In the genomic region with DNA sequence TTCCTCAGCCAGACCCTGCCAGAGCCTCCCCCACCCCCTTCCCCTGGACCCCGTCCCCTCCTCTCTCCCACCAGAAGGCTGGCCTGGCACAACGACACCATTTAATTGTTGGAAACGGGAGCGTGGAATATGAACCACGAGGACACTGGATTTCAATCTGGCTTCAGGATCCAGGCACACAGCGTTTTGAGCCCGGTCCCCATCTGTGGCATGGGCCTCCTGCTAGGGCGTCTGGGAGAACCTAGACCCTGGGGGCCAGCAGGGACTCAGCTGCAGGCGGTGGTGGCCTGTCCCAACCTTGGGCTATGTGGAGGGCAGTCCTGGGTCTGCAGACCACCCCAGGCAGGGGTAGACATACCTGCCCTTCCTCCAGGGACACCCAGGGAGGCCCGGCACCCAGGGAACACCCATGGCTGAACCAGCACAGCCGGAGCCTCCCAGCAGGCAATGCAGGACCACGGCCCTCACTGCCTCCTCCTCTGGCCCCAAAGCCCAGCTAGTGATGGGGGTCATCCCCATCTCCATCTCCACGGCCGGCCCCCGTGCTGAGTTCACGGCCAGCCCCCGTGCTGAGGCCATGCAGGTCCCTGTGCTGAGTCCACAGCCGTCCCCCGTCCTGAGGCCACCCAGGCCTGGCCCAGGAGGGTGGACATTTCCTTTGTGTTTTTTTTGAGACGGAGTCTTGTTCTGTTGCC, we compare ENCODE assay signal across 18 cellular contexts. TPM values are rescaled to one million over a fixed set of nuclear protein-coding genes. Genes with fewer than 3 reads are reported as not detected.
DNase-seq lines count a peak whose midpoint lies in the region; ATAC-seq and TF ChIP-seq lines count a peak whose summit lies in the region.
"Had no signal": no experiment of that assay in that cellular context is flagged by ENCODE, and none has a peak within 500 bp of the region (broad histone marks: within the 10 kb centered on the region; RNA-seq: fewer than 3 reads in every experiment).

No MANE protein-coding gene starts in this region.

- CTCF ChIA-PET in HEK293 (lab: Yijun Ruan, JAX): interaction anchor here (0.6 kb wide), 1 partner anchor 185 kb away, joined by 3 read pairs; no protein-coding TSS in a partner anchor

- TF ChIP-seq CTCF in BE2C (IDR thresholded peaks at IDR 0.05; ENCODE audit: low read depth, low read length): no peak
- no peak for TF ChIP-seq CTCF in HEK293 (tag by site-specific recombination; IDR thresholded peaks at IDR 0.05)
- TF ChIP-seq CTCF in psoas muscle (IDR thresholded peaks at IDR 0.05): no peak
- no peak for TF ChIP-seq CTCF in hepatocyte (IDR thresholded peaks at IDR 0.05; ENCODE audit: poor library complexity)

- DNase-seq in BE2C (peak; percentile 55), psoas muscle (no peak), hepatocyte (ENCODE audit: low spot score) (no peak)
- no peak for DNase-seq in stimulated activated CD4-positive, alpha-beta T cell treated with anti-CD3 and anti-CD28 coated beads, Interleukin-2, amount 100 ng/mL, for 24 hours
- DNase-seq: NCI-H1092; NCI-H1694 treated with DMSO at 0.1 percent for 48 hours; NCI-H2171; NCI-H524; NK-92 treated with Interleukin-12 subunit alpha and Interleukin-12 subunit beta, amount 100 ng/mL, for 24 hours; PC-3; SHP77 treated with DMSO at 0.1 percent for 48 hours; stomach; trophoblast cell had no signal

- POLR2A ChIA-PET in HEK293 (lab: Yijun Ruan, JAX): no interaction called here

- H3K36me3 ChIP-seq in BE2C: no peaks in the 10 kb centered on the region
- H3K36me3 ChIP-seq in HEK293 (ENCODE audit: control insufficient read depth in 2 of 2, insufficient read depth in 1 of 2, low read length in 2 of 2): no peaks in the 10 kb centered on the region
- no peaks in the 10 kb centered on the region for H3K36me3 ChIP-seq in psoas muscle (ENCODE audit: insufficient read depth in 1 of 2, low read depth in 1 of 2)
- H3K36me3 ChIP-seq in hepatocyte (replicated peaks; ENCODE audit: insufficient read depth, low read depth): no peaks in the 10 kb centered on the region
- H3K36me3 ChIP-seq: stomach had no signal

- H3K79me2 ChIP-seq in hepatocyte: no peaks in the 10 kb centered on the region

- H3K4me1 ChIP-seq in BE2C: peaks cover 29% of the 10 kb centered on the region
- no peaks in the 10 kb centered on the region for H3K4me1 ChIP-seq in HEK293 (ENCODE audit: control insufficient read depth, insufficient read depth, low read length)
- peaks cover 27% of the 10 kb centered on the region for H3K4me1 ChIP-seq in psoas muscle
- peaks cover 17% of the 10 kb centered on the region for H3K4me1 ChIP-seq in hepatocyte (ENCODE audit: insufficient read depth)

- no peaks in the 10 kb centered on the region for H3K9me2 ChIP-seq in hepatocyte (replicated peaks; ENCODE audit: insufficient read depth)

- WGBS in psoas muscle, 3 donors: 36 to 52% (median 36%) methylated on average over 16 to 20 of the region's 20 CpGs
- 86% methylated on average over 18 of the region's 20 CpGs for WGBS in hepatocyte (ENCODE audit: low lambda C conversion rate, missing lambda C conversion rate)

- ATAC-seq in psoas muscle: peak in 3 of 4 donors; percentile 5 to 19 (median 18)
- no peak for ATAC-seq in GM18502 (IDR thresholded peaks at IDR 0.05; ENCODE audit: poor library complexity, unreplicated experiment)
- ATAC-seq: WTC11 had no signal

- intact Hi-C loops in psoas muscle (cut with DNase I): no loop called here

- no peaks in the 10 kb centered on the region for H3K9me3 ChIP-seq in BE2C
- H3K9me3 ChIP-seq in HEK293 (ENCODE audit: control insufficient read depth, insufficient read depth, low read depth, low read length): no peaks in the 10 kb centered on the region
- no peaks in the 10 kb centered on the region for H3K9me3 ChIP-seq in psoas muscle
- H3K9me3 ChIP-seq in hepatocyte (ENCODE audit: low read depth): no peaks in the 10 kb centered on the region
- H3K9me3 ChIP-seq: stomach had no signal

- no peak overlapping the region for H3K4me2 ChIP-seq in hepatocyte

- H4K20me1 ChIP-seq in hepatocyte (ENCODE audit: insufficient read depth, poor library complexity, severe bottlenecking): no peaks in the 10 kb centered on the region

- H3K27me3 ChIP-seq in BE2C: peaks cover 6% of the 10 kb centered on the region
- peaks cover 0 to 2% (median 0%) of the 10 kb centered on the region in 3 donors for H3K27me3 ChIP-seq in psoas muscle (ENCODE audit: insufficient read depth in 3 of 3, low read length in 2 of 3)
- H3K27me3 ChIP-seq in hepatocyte: peaks cover 4% of the 10 kb centered on the region

- H3K4me3 ChIP-seq in BE2C (ENCODE audit: low read depth, low read length) (no peak overlapping the region), HEK293 (ENCODE audit: low read depth, low read length) (no peak overlapping the region), psoas muscle (peak overlapping the region; percentile 39), hepatocyte (no peak overlapping the region)
- H3K4me3 ChIP-seq: skin epidermis, stomach had no signal

- H2AFZ ChIP-seq in hepatocyte: no peak overlapping the region

- no peak overlapping the region for H3K27ac ChIP-seq in HEK293 (ENCODE audit: extremely low read depth, low read depth, low read length)
- peak overlapping the region; percentile 92 for H3K27ac ChIP-seq in cingulate gyrus (ENCODE audit: low read depth, low read length)
- peak overlapping the region; percentile 2 for H3K27ac ChIP-seq in psoas muscle
- no peak overlapping the region for H3K27ac ChIP-seq in hepatocyte
- H3K27ac ChIP-seq: stomach had no signal

TF ChIP-seq in HEK293, 187 proteins besides CTCF, POLR2A, EP300 and RAD21:
- TF ChIP-seq WT1 (tag by site-specific recombination; IDR thresholded peaks at IDR 0.05) (no peak), ZSCAN23 (tag by site-specific recombination; IDR thresholded peaks at IDR 0.05) (no peak), GLIS2 (tag by site-specific recombination; IDR thresholded peaks at IDR 0.05) (0 out of 2 replicates have a peak, but pooled peaks have one; percentile 15), GLIS1 (tag by site-specific recombination; IDR thresholded peaks at IDR 0.05) (peak; percentile 68), ZIC2 (tag by site-specific recombination; IDR thresholded peaks at IDR 0.05) (peak; percentile 21; the same call in 1 of the 2 replicates)
TF ChIP-seq in HEK293: peak in this region for 3.

RNA-seq across cellular contexts. Expression of a gene that starts 18.4 kb away (rescaled TPM):
- 81.2 TPM for polyA plus RNA-seq in BE2C (2012; ENCODE audit: insufficient read depth, insufficient read length, low read depth)
- total RNA-seq in psoas muscle (100 to 1,000 TPM; 140 to 233 (median 174) TPM), hepatocyte (33.6 and 36.4 TPM in 2 replicates)
- polyA plus RNA-seq in psoas muscle (100 to 1,000 TPM in 2 of 3 donors, 10 to 100 TPM in 1; 71.1 to 261 (median 154) TPM), hepatocyte (35.2 and 42.5 TPM in 2 replicates)

Comparison
In these comparisons a context has a peak if more than half of its experiments do, and no peak if none do; other contexts are left out.
1. H3K27ac ChIP-seq: peak in cingulate gyrus (single experiment) and psoas muscle (single experiment); none in HEK293 (single experiment) and hepatocyte (single experiment).